25 cellular contexts compared by ENCODE assay signal in genomic region chr12:128205145-128205544, GRCh38.
"Had no signal": no experiment of that assay in that cellular context is flagged by ENCODE, and none has a peak within 500 bp of the region (broad histone marks: within the 10 kb centered on the region; RNA-seq: fewer than 3 reads in every experiment).

No MANE protein-coding gene starts in this region.

- H3K36me3 ChIP-seq: left ventricle myocardium inferior, neural progenitor cell, neutrophil, stomach, thyroid gland, transverse colon, uterus had no signal

- H3K4me3 Mint-ChIP-seq: immature natural killer cell; mesothelial cell of epicardium; naive B cell; natural killer cell; nephron progenitor cell; neural progenitor cell; stimulated activated naive B cell treated with anti-CD40 and anti-IgM and Interleukin-4, amounts not matched to agents 10 μg/mL and 1 μg/mL and 100 μg/mL, for 72 hours had no signal

- H3K9me3 Mint-ChIP-seq: natural killer cell had no signal

- H3K27me3 Mint-ChIP-seq: naive B cell; stimulated activated naive B cell treated with anti-CD40 and anti-IgM and Interleukin-4, amounts not matched to agents 10 μg/mL and 1 μg/mL and 100 μg/mL, for 72 hours had no signal

- FAIRE-seq: islet of Langerhans had no signal

- H3K4me1 Mint-ChIP-seq: immature natural killer cell; mesothelial cell of epicardium; naive B cell; natural killer cell; nephron progenitor cell; neural progenitor cell; stimulated activated naive B cell treated with anti-CD40 and anti-IgM and Interleukin-4, amounts not matched to agents 10 μg/mL and 1 μg/mL and 100 μg/mL, for 72 hours had no signal

- H3K27me3 ChIP-seq: neural progenitor cell, neutrophil, stomach, testis, thyroid gland, transverse colon, uterus had no signal

- DNase-seq: hippocampal formation; immature natural killer cell; left ventricle myocardium inferior; mesendoderm; naive B cell; natural killer cell; nephron progenitor cell; occipital lobe; psoas muscle; stimulated activated CD4-positive, alpha-beta T cell treated with anti-CD3 and anti-CD28 coated beads, Interleukin-2, amount 100 ng/mL, for 24 hours; stimulated activated CD4-positive, alpha-beta T cell treated with anti-CD3 and anti-CD28 coated beads, Interleukin-4, amount 100 ng/mL, for 1 hour; stimulated activated naive B cell treated with anti-CD40 and anti-IgM and Interleukin-4, amounts not matched to agents 10 μg/mL and 1 μg/mL and 100 μg/mL, for 72 hours; stimulated activated naive CD8-positive, alpha-beta T cell treated with anti-CD3 and anti-CD28 coated beads, Interleukin-15, Interleukin-2, amounts not matched to agents 100 U/mL and 50 U/mL, for 24 hours; stomach; testis; thyroid gland; transverse colon; uterus had no signal

- H3K4me3 ChIP-seq: left ventricle myocardium inferior, lung, neural progenitor cell, psoas muscle, smooth muscle cell, stomach, testis, thyroid gland, transverse colon, uterus had no signal

- H3K9ac ChIP-seq: neural progenitor cell, parathyroid adenoma had no signal

- H3K9me3 ChIP-seq: neutrophil, testis, thyroid gland, transverse colon, uterus had no signal

- H2AFZ ChIP-seq: neural progenitor cell, parathyroid adenoma had no signal

- H3K4me2 ChIP-seq: neural progenitor cell, smooth muscle cell had no signal

- H3K36me3 Mint-ChIP-seq: immature natural killer cell; mesothelial cell of epicardium; naive B cell; natural killer cell; neural progenitor cell; stimulated activated naive B cell treated with anti-CD40 and anti-IgM and Interleukin-4, amounts not matched to agents 10 μg/mL and 1 μg/mL and 100 μg/mL, for 72 hours had no signal

- H3K27ac Mint-ChIP-seq: immature natural killer cell; mesothelial cell of epicardium; naive B cell; natural killer cell; neural progenitor cell; stimulated activated naive B cell treated with anti-CD40 and anti-IgM and Interleukin-4, amounts not matched to agents 10 μg/mL and 1 μg/mL and 100 μg/mL, for 72 hours had no signal

- H3K79me2 ChIP-seq: parathyroid adenoma had no signal

- ATAC-seq: psoas muscle; stimulated activated naive B cell treated with anti-CD40 and anti-IgM and Interleukin-4, amounts not matched to agents 10 μg/mL and 1 μg/mL and 100 μg/mL, for 72 hours; stimulated activated naive CD8-positive, alpha-beta T cell treated with anti-CD3 and anti-CD28 coated beads, Interleukin-15, Interleukin-2, amounts not matched to agents 100 U/mL and 50 U/mL, for 24 hours had no signal

- H3K4me1 ChIP-seq: left ventricle myocardium inferior, neural progenitor cell, parathyroid adenoma, psoas muscle, stomach, testis, thyroid gland, transverse colon, uterus had no signal

- H3K27ac ChIP-seq: left ventricle myocardium inferior, neural progenitor cell, neutrophil, parathyroid adenoma, psoas muscle, stomach, testis, thyroid gland, transverse colon, uterus had no signal
